Comparison of ENCODE assay signal across 14 cellular contexts in genomic region chr6:31112478-31112877, GRCh38. TPM values are rescaled to one million over a fixed set of nuclear protein-coding genes. Genes with fewer than 3 reads are reported as not detected.
DNase-seq lines count a peak whose midpoint lies in the region; ATAC-seq and TF ChIP-seq lines count a peak whose summit lies in the region.
"Had no signal": no experiment of that assay in that cellular context is flagged by ENCODE, and none has a peak within 500 bp of the region (broad histone marks: within the 10 kb centered on the region; RNA-seq: fewer than 3 reads in every experiment).

Gene C6orf15 (minus strand): TSS chr6:31112575. CDS start chr6:31112555, 20 bp downstream.

- no peaks in the 10 kb centered on the region for H3K79me1 ChIP-seq in mesendoderm (ENCODE audit: low read length)

- H3K27me3 Mint-ChIP-seq in activated T-helper 17 cell treated with anti-CD3 and anti-CD28 coated beads, Interleukin-2, amount 50 U/mL, for 72 hours: peaks cover 11% of the 10 kb centered on the region

- DNase-seq in SK-N-SH (no peak), mesendoderm (peak; percentile 47), iPS-NIHi7 (ENCODE audit: extremely low spot score) (no peak)
- DNase-seq: CD8-positive, alpha-beta memory T cell; NCI-H1048 had no signal

- no peaks in the 10 kb centered on the region; the same call in 1 of the 2 replicates for H3K27me3 ChIP-seq in SK-N-SH (ENCODE audit: insufficient read depth)
- no peaks in the 10 kb centered on the region for H3K27me3 ChIP-seq in mesendoderm (ENCODE audit: insufficient read depth, low read length, poor library complexity)
- no peaks in the 10 kb centered on the region for H3K27me3 ChIP-seq in thymus (ENCODE audit: control insufficient read depth, insufficient read depth)

- H3K9me3 Mint-ChIP-seq in activated T-helper 17 cell treated with anti-CD3 and anti-CD28 coated beads, Interleukin-2, amount 50 U/mL, for 72 hours: no peaks in the 10 kb centered on the region
- H3K9me3 Mint-ChIP-seq: CD8-positive, alpha-beta memory T cell had no signal

- no peak within 1 kb of the TSS for H2BK15ac ChIP-seq in mesendoderm (replicated peaks; ENCODE audit: low read depth)

- no peak within 1 kb of the TSS for H2BK5ac ChIP-seq in mesendoderm (ENCODE audit: low read length)

- WGBS in SK-N-SH (ENCODE audit: low lambda C conversion rate): 87% methylated on average over 5 of the region's 5 CpGs
- whole genome bisulfite sequencing in mesendoderm (ENCODE audit: extremely low coverage, insufficient coverage, low lambda C conversion rate): no CpG with 5 or more reads among the region's 5 CpGs
- WGBS in thymus: 97% methylated on average over 5 of the region's 5 CpGs

- no peak within 1 kb of the TSS for H3K9ac ChIP-seq in SK-N-SH
- no peak within 1 kb of the TSS for H3K9ac ChIP-seq in mesendoderm (ENCODE audit: low read length)

- H2AK5ac ChIP-seq in mesendoderm (ENCODE audit: low read length): no peak within 1 kb of the TSS

- peak within 1 kb of the TSS; percentile 7 for H3K27ac Mint-ChIP-seq in activated T-helper 17 cell treated with anti-CD3 and anti-CD28 coated beads, Interleukin-2, amount 50 U/mL, for 72 hours

- no peak within 1 kb of the TSS for H4K5ac ChIP-seq in mesendoderm (ENCODE audit: low read length)

- no peak within 1 kb of the TSS for H3K23ac ChIP-seq in mesendoderm (ENCODE audit: low read length)

- TF ChIP-seq CTCF in SK-N-SH (IDR thresholded peaks at IDR 0.05): no peak

- H3K4me2 ChIP-seq in SK-N-SH (peak within 1 kb of the TSS; percentile 85; the same call in 1 of the 2 replicates), mesendoderm (ENCODE audit: low read length) (no peak within 1 kb of the TSS)

- H3K4me1 ChIP-seq in SK-N-SH (ENCODE audit: control insufficient read depth in 1 of 2, insufficient read depth in 2 of 2, low read depth in 1 of 2, low read length in 1 of 2): peaks cover 2 to 12% of the 10 kb centered on the region in 2 experiments; a peak in 3 of 4 replicates
- H3K4me1 ChIP-seq in mesendoderm (ENCODE audit: control insufficient read depth, low read depth, low read length): peaks cover 15% of the 10 kb centered on the region
- no peaks in the 10 kb centered on the region for H3K4me1 ChIP-seq in thymus (ENCODE audit: control insufficient read depth, insufficient read depth, low read length)

- H3K9me3 ChIP-seq in SK-N-SH (no peaks in the 10 kb centered on the region), thymus (ENCODE audit: control insufficient read depth) (no peaks in the 10 kb centered on the region)

- no peak within 1 kb of the TSS for H3K27ac ChIP-seq in SK-N-SH (ENCODE audit: low read depth in 2 of 2, low read length in 1 of 2)
- H3K27ac ChIP-seq in mesendoderm (ENCODE audit: low read depth, low read length): no peak within 1 kb of the TSS
- H3K27ac ChIP-seq in thymus (ENCODE audit: low read depth): no peak within 1 kb of the TSS
- H3K27ac ChIP-seq: 22Rv1 had no signal

- no peak within 1 kb of the TSS for H3K56ac ChIP-seq in mesendoderm (ENCODE audit: low read length)

- CTCF ChIA-PET in SK-N-SH (lab: Yijun Ruan, JAX): interaction anchor here (1.2 to 4.8 kb wide), 5 partner anchors 15 to 254 kb away, joined by 3 to 20 read pairs (median 4); no protein-coding TSS in a partner anchor

- TF ChIP-seq RAD21 in SK-N-SH (IDR thresholded peaks at IDR 0.05; ENCODE audit: low read length): no peak

- H4K8ac ChIP-seq in mesendoderm (ENCODE audit: low read depth, low read length): no peak within 1 kb of the TSS

- no peaks in the 10 kb centered on the region for H3K36me3 Mint-ChIP-seq in activated T-helper 17 cell treated with anti-CD3 and anti-CD28 coated beads, Interleukin-2, amount 50 U/mL, for 72 hours (ENCODE audit: low read depth)
- H3K36me3 Mint-ChIP-seq: CD8-positive, alpha-beta memory T cell had no signal

- no peak within 1 kb of the TSS for H3K4me3 Mint-ChIP-seq in activated T-helper 17 cell treated with anti-CD3 and anti-CD28 coated beads, Interleukin-2, amount 50 U/mL, for 72 hours
- H3K4me3 Mint-ChIP-seq: CD8-positive, alpha-beta memory T cell had no signal

- no peak for TF ChIP-seq EP300 in SK-N-SH (IDR thresholded peaks at IDR 0.05; ENCODE audit: borderline replicate concordance in 1 of 2, low read depth in 1 of 2, low read length in 1 of 2)

- no peak within 1 kb of the TSS for H2BK120ac ChIP-seq in mesendoderm (ENCODE audit: low read depth, low read length)

- POLR2A ChIA-PET in SK-N-SH (lab: Yijun Ruan, JAX): no interaction called here

- no peak within 1 kb of the TSS for H3K4ac ChIP-seq in mesendoderm (ENCODE audit: low read depth, low read length)

- no peaks in the 10 kb centered on the region for H3K9me2 ChIP-seq in SK-N-SH

- H3K36me3 ChIP-seq in SK-N-SH (replicated peaks in 1 of 2; ENCODE audit: control insufficient read depth in 1 of 2, insufficient read depth in 2 of 2, low read length in 1 of 2) (no peaks in the 10 kb centered on the region), mesendoderm (ENCODE audit: control insufficient read depth, insufficient read depth, low read length) (no peaks in the 10 kb centered on the region), thymus (ENCODE audit: control insufficient read depth, insufficient read depth) (no peaks in the 10 kb centered on the region)

- H2AFZ ChIP-seq in SK-N-SH (ENCODE audit: low read depth): no peak within 1 kb of the TSS; the same call in 1 of the 2 replicates

- H3K4me1 Mint-ChIP-seq in activated T-helper 17 cell treated with anti-CD3 and anti-CD28 coated beads, Interleukin-2, amount 50 U/mL, for 72 hours: peaks cover 7% of the 10 kb centered on the region

- H3K4me3 ChIP-seq in SK-N-SH (ENCODE audit: low read depth in 2 of 2, low read length in 1 of 2): no peak within 1 kb of the TSS
- no peak within 1 kb of the TSS for H3K4me3 ChIP-seq in mesendoderm (ENCODE audit: low read length)
- no peak within 1 kb of the TSS for H3K4me3 ChIP-seq in thymus (ENCODE audit: low read length)

- H3K79me2 ChIP-seq in SK-N-SH (ENCODE audit: insufficient read depth): peaks cover 20% of the 10 kb centered on the region
- no peaks in the 10 kb centered on the region for H3K79me2 ChIP-seq in mesendoderm (ENCODE audit: control insufficient read depth, insufficient read depth, low read length)

- ATAC-seq in SK-N-SH treated with all-trans-retinoic acid at 6 μM for 48 hours: no peak
- ATAC-seq in activated T-helper 17 cell treated with anti-CD3 and anti-CD28 coated beads, Interleukin-2, amount 50 U/mL, for 72 hours (replicated peaks): no peak
- no peak for ATAC-seq in GM21381 (IDR thresholded peaks at IDR 0.05; ENCODE audit: unreplicated experiment)
- ATAC-seq in HG03135 (IDR thresholded peaks at IDR 0.05; ENCODE audit: unreplicated experiment): no peak
- ATAC-seq: Right ventricle myocardium inferior had no signal

- peaks cover 5% of the 10 kb centered on the region for H3F3A ChIP-seq in SK-N-SH (replicated peaks; ENCODE audit: insufficient read depth)

- no peak within 1 kb of the TSS for H3K18ac ChIP-seq in mesendoderm (ENCODE audit: low read length)

- no peaks in the 10 kb centered on the region for H4K20me1 ChIP-seq in SK-N-SH (ENCODE audit: insufficient read depth)

TF ChIP-seq in SK-N-SH, 30 proteins besides CTCF, POLR2A, EP300 and RAD21 (continues in another document):
- no peak for TF ChIP-seq ZBTB33 (IDR thresholded peaks at IDR 0.05; ENCODE audit: borderline replicate concordance, low read depth)
- TF ChIP-seq MXI1 (IDR thresholded peaks at IDR 0.05; ENCODE audit: low read depth, low read length): no peak
- no peak for TF ChIP-seq GABPA (IDR thresholded peaks at IDR 0.05; ENCODE audit: low read depth)
- TF ChIP-seq SMC3 (IDR thresholded peaks at IDR 0.05; ENCODE audit: low read depth, low read length): no peak
- no peak for TF ChIP-seq FOXM1 (IDR thresholded peaks at IDR 0.05; ENCODE audit: low read depth)

TF ChIP-seq in SK-N-SH treated with all-trans-retinoic acid at 6 μM for 48 hours, 23 proteins besides CTCF, POLR2A, EP300 and RAD21 (continues in another document):
- no peak for TF ChIP-seq PPARA (CRISPR knock-in tag; IDR thresholded peaks at IDR 0.05; ENCODE audit: borderline replicate concordance)
- no peak for TF ChIP-seq ARNTL (CRISPR knock-in tag; IDR thresholded peaks at IDR 0.05; ENCODE audit: borderline replicate concordance, low read depth)
- TF ChIP-seq CREB5 (CRISPR knock-in tag; IDR thresholded peaks at IDR 0.05; ENCODE audit: low read depth): no peak
- TF ChIP-seq OSR1 (CRISPR knock-in tag; IDR thresholded peaks at IDR 0.05): no peak
- TF ChIP-seq ISL1 (CRISPR knock-in tag; IDR thresholded peaks at IDR 0.05): no peak
- no peak for TF ChIP-seq GLIS3 (CRISPR knock-in tag; IDR thresholded peaks at IDR 0.05)
- no peak for TF ChIP-seq RARB (CRISPR knock-in tag; IDR thresholded peaks at IDR 0.05)

RNA-seq across cellular contexts. Expression of gene C6orf15, which starts in this region (rescaled TPM):
- not detected in 2 replicates for polyA plus RNA-seq in SK-N-SH (2012; rRNA removed)
- 0.03 TPM in 1 of 2 replicates, not detected in the other for polyA plus RNA-seq in SK-N-SH (2012; cell fraction: cytosol; rRNA removed)
- polyA plus RNA-seq in SK-N-SH (2012; cell fraction: nucleus; rRNA removed): not detected in 2 replicates
- total RNA-seq in activated T-helper 17 cell treated with anti-CD3 and anti-CD28 coated beads, Interleukin-2, amount 50 U/mL, for 72 hours: not detected
- polyA plus RNA-seq in mesendoderm (2013, experiment 1 of 2): 0.10 TPM
- 0.06 TPM for polyA plus RNA-seq in mesendoderm (2013, experiment 2 of 2)
- 24.6 TPM for polyA plus RNA-seq in thymus
- total RNA-seq: CD8-positive, alpha-beta memory T cell; HT1080; Right ventricle myocardium inferior had no signal
- polyA plus RNA-seq: BJ; CD8-positive, alpha-beta memory T cell had no signal

Comparison
In these comparisons a context has a peak if more than half of its experiments do, and no peak if none do; other contexts are left out.
1. RNA of gene C6orf15 (polyA plus RNA-seq): 24.6 TPM in thymus (single experiment); 0.03 TPM in SK-N-SH; every median in the first group is over 10 times any median in the second.